Comparison of ENCODE assay signal across 1 cellular context in the genomic region with DNA sequence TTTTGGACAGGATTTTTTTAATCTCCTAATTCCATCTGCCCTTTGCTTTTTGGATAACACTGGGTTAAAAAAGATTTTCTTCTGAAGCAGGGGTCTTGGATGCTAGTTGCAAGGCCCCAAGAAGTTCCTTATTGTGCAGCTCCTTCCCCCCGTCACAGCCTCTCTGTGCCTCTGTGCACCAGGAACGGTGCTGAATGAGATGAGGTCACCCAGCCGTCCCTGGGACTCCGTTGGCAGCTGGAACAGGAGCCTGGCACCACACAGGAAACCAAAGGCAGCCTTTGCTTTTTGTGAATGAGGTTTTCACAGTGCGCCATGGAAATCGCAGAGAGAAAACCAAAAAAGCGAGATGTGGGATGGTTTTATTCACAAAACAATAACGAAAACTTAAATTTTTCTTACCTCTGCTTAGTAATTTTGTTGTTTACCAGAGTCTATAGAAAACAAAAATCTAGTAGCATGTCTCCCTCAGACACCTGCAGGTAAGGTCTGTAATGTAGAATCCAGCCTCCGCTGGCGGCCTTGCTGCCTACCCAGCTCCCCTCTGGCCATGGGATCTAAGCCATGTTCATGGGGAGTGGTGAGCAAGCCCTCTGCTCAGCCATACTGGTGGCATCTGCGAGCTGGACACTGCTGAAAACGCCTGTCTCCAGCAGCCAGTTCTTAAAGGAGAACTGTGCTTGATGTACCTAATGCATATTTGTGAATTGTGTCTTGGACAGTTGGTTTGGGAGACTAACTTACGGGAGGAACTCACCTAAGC.
TF ChIP-seq lines count a peak whose summit lies in the region.

No MANE protein-coding gene starts in this region.

TF ChIP-seq in HepG2, 621 proteins besides CTCF, POLR2A, EP300 and RAD21 (continued from another document):
- TF ChIP-seq, protein P1, sequence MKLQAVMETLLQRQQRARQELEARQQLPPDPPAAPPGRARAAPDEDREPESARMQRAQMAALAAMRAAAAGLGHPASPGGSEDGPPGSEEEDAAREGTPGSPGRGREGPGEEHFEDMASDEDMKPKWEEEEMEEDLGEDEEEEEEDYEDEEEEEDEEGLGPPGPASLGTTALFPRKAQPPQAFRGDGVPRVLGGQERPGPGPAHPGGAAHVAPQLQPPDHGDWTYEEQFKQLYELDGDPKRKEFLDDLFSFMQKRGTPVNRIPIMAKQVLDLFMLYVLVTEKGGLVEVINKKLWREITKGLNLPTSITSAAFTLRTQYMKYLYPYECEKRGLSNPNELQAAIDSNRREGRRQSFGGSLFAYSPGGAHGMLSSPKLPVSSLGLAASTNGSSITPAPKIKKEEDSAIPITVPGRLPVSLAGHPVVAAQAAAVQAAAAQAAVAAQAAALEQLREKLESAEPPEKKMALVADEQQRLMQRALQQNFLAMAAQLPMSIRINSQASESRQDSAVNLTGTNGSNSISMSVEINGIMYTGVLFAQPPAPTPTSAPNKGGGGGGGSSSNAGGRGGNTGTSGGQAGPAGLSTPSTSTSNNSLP (IDR thresholded peaks at IDR 0.05; ENCODE audit: low read depth, low read length), result no peak
